Comparison of ENCODE assay signal across 8 cellular contexts in the genomic region with DNA sequence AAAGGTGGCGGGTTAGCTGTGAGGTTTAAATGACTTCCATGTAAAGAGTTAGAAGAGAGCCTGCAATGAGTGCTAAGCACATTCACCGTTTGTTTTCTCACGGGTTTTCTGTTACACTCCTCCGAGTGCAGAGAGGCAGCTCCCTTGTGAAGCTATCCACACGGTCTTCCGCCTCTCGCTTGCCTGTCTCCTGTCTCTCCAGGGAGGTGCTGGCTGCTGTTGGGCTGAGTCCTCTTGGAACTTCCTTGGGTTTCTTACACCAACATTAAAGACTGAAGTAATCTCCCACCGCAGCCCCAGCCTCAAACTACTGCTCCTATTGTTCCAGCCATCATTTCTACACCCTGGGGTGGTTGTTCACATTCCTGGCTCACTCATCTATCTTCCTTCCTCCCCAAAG. TPM values are rescaled to one million over a fixed set of nuclear protein-coding genes. Genes with fewer than 3 reads are reported as not detected.
DNase-seq lines count a peak whose midpoint lies in the region; ATAC-seq and TF ChIP-seq lines count a peak whose summit lies in the region.

No MANE protein-coding gene starts in this region.

- no peaks in the 10 kb centered on the region for H3K9me3 ChIP-seq in suprapubic skin

- no peaks in the 10 kb centered on the region for H3K27me3 ChIP-seq in suprapubic skin

- peak overlapping the region; percentile 100 for H3K27ac Mint-ChIP-seq in activated T-cell treated with anti-CD3 and anti-CD28 coated beads, Interleukin-2, amount 50 U/mL, for 24 hours
- H3K27ac Mint-ChIP-seq in activated T-helper 1 cell treated with anti-CD3 and anti-CD28 coated beads, Interleukin-12 subunit alpha, Interleukin-12 subunit beta, Interleukin-2, Interleukin-4 antibody, amounts not matched to agents 30 ng/mL and 10 ng/mL and 1 ng/mL, durations not matched to agents 14 hours and 24 hours and 36 hours = peak overlapping the region; percentile 100

- no peak for ATAC-seq in HG03095 (IDR thresholded peaks at IDR 0.05; ENCODE audit: unreplicated experiment)
- no peak for ATAC-seq in GM19023 (IDR thresholded peaks at IDR 0.05; ENCODE audit: unreplicated experiment)

- no peak for TF ChIP-seq CTCF in suprapubic skin (IDR thresholded peaks at IDR 0.05)

- H3K4me1 Mint-ChIP-seq in activated T-cell treated with anti-CD3 and anti-CD28 coated beads, Interleukin-2, amount 50 U/mL, for 24 hours (ENCODE audit: low read depth) = peaks cover 97% of the 10 kb centered on the region
- peaks cover 98% of the 10 kb centered on the region for H3K4me1 Mint-ChIP-seq in activated T-helper 1 cell treated with anti-CD3 and anti-CD28 coated beads, Interleukin-12 subunit alpha, Interleukin-12 subunit beta, Interleukin-2, Interleukin-4 antibody, amounts not matched to agents 30 ng/mL and 10 ng/mL and 1 ng/mL, durations not matched to agents 14 hours and 24 hours and 36 hours (ENCODE audit: low read depth)

- H3K36me3 ChIP-seq in suprapubic skin = no peaks in the 10 kb centered on the region

- peaks cover 20% of the 10 kb centered on the region for H3K36me3 Mint-ChIP-seq in activated T-cell treated with anti-CD3 and anti-CD28 coated beads, Interleukin-2, amount 50 U/mL, for 24 hours (ENCODE audit: low read depth)
- H3K36me3 Mint-ChIP-seq in activated T-helper 1 cell treated with anti-CD3 and anti-CD28 coated beads, Interleukin-12 subunit alpha, Interleukin-12 subunit beta, Interleukin-2, Interleukin-4 antibody, amounts not matched to agents 30 ng/mL and 10 ng/mL and 1 ng/mL, durations not matched to agents 14 hours and 24 hours and 36 hours (ENCODE audit: low read depth) = peaks cover 12% of the 10 kb centered on the region

- H3K4me3 Mint-ChIP-seq in activated T-cell treated with anti-CD3 and anti-CD28 coated beads, Interleukin-2, amount 50 U/mL, for 24 hours = peak overlapping the region; percentile 65
- H3K4me3 Mint-ChIP-seq in activated T-helper 1 cell treated with anti-CD3 and anti-CD28 coated beads, Interleukin-12 subunit alpha, Interleukin-12 subunit beta, Interleukin-2, Interleukin-4 antibody, amounts not matched to agents 30 ng/mL and 10 ng/mL and 1 ng/mL, durations not matched to agents 14 hours and 24 hours and 36 hours = peak overlapping the region; percentile 58

- no peak overlapping the region for H3K4me3 ChIP-seq in suprapubic skin

- H3K9me3 Mint-ChIP-seq in activated T-cell treated with anti-CD3 and anti-CD28 coated beads, Interleukin-2, amount 50 U/mL, for 24 hours = no peaks in the 10 kb centered on the region
- no peaks in the 10 kb centered on the region for H3K9me3 Mint-ChIP-seq in activated T-helper 1 cell treated with anti-CD3 and anti-CD28 coated beads, Interleukin-12 subunit alpha, Interleukin-12 subunit beta, Interleukin-2, Interleukin-4 antibody, amounts not matched to agents 30 ng/mL and 10 ng/mL and 1 ng/mL, durations not matched to agents 14 hours and 24 hours and 36 hours

- H3K27ac ChIP-seq in suprapubic skin = peak overlapping the region; percentile 94

- intact Hi-C loops in activated T-helper 1 cell treated with anti-CD3 and anti-CD28 coated beads, Interleukin-12 subunit alpha, Interleukin-12 subunit beta, Interleukin-2, Interleukin-4 antibody, amounts not matched to agents 30 ng/mL and 10 ng/mL and 1 ng/mL, durations not matched to agents 14 hours and 24 hours and 36 hours (cut with micrococcal nuclease) = no loop called here

- WGBS in suprapubic skin = 56% methylated on average over 8 of the region's 8 CpGs

- H3K27me3 Mint-ChIP-seq in activated T-cell treated with anti-CD3 and anti-CD28 coated beads, Interleukin-2, amount 50 U/mL, for 24 hours = no peaks in the 10 kb centered on the region
- no peaks in the 10 kb centered on the region for H3K27me3 Mint-ChIP-seq in activated T-helper 1 cell treated with anti-CD3 and anti-CD28 coated beads, Interleukin-12 subunit alpha, Interleukin-12 subunit beta, Interleukin-2, Interleukin-4 antibody, amounts not matched to agents 30 ng/mL and 10 ng/mL and 1 ng/mL, durations not matched to agents 14 hours and 24 hours and 36 hours (ENCODE audit: insufficient read depth)

- TF ChIP-seq EP300 in suprapubic skin (IDR thresholded peaks at IDR 0.05) = no peak

- no peak for DNase-seq in activated T-cell treated with anti-CD3 and anti-CD28 coated beads, Interleukin-2, amount 50 U/mL, for 24 hours
- DNase-seq in activated T-cell treated with anti-CD3 and anti-CD28 coated beads, Interleukin-2, amount 50 U/mL, for 1 hour = no peak
- DNase-seq in activated T-helper 1 cell treated with anti-CD3 and anti-CD28 coated beads, Interleukin-12 subunit alpha, Interleukin-12 subunit beta, Interleukin-2, Interleukin-4 antibody, amounts not matched to agents 30 ng/mL and 10 ng/mL and 1 ng/mL, durations not matched to agents 14 hours and 24 hours and 36 hours (ENCODE audit: low spot score) = no peak
- DNase-seq in iris pigment epithelial cell (ENCODE audit: low read depth) (peak; percentile 50), suprapubic skin (ENCODE audit: low spot score in 2 of 2) (no peak), dermis blood vessel endothelial cell (no peak)

- peaks cover 86% of the 10 kb centered on the region for H3K4me1 ChIP-seq in suprapubic skin

- TF ChIP-seq POLR2A in suprapubic skin (IDR thresholded peaks at IDR 0.05) = no peak

RNA-seq across cellular contexts. Expression of gene ESYT2, which starts 14.3 kb away (rescaled TPM):
- total RNA-seq in activated T-helper 1 cell treated with anti-CD3 and anti-CD28 coated beads, Interleukin-12 subunit alpha, Interleukin-12 subunit beta, Interleukin-2, Interleukin-4 antibody, amounts not matched to agents 30 ng/mL and 10 ng/mL and 1 ng/mL, durations not matched to agents 14 hours and 24 hours and 36 hours = 59.1 and 63.1 TPM in 2 replicates
- total RNA-seq in suprapubic skin (10 to 100 TPM; 68.3 to 95.8 (median 82.6) TPM), dermis blood vessel endothelial cell (67.6 and 82.1 TPM in 2 replicates)

RNA-seq across cellular contexts. Expression of gene DYNC2I1, which starts 41.3 kb away (rescaled TPM):
- total RNA-seq in activated T-helper 1 cell treated with anti-CD3 and anti-CD28 coated beads, Interleukin-12 subunit alpha, Interleukin-12 subunit beta, Interleukin-2, Interleukin-4 antibody, amounts not matched to agents 30 ng/mL and 10 ng/mL and 1 ng/mL, durations not matched to agents 14 hours and 24 hours and 36 hours = 11.7 and 16.7 TPM in 2 replicates
- total RNA-seq in suprapubic skin (10 to 100 TPM in 2 of 4 donors, 1 to 10 TPM in 2; 7.2 to 33.5 (median 9.3) TPM), dermis blood vessel endothelial cell (4.9 and 5.3 TPM in 2 replicates)
